Comparison of ENCODE assay signal across 1 cellular context in the genomic region with DNA sequence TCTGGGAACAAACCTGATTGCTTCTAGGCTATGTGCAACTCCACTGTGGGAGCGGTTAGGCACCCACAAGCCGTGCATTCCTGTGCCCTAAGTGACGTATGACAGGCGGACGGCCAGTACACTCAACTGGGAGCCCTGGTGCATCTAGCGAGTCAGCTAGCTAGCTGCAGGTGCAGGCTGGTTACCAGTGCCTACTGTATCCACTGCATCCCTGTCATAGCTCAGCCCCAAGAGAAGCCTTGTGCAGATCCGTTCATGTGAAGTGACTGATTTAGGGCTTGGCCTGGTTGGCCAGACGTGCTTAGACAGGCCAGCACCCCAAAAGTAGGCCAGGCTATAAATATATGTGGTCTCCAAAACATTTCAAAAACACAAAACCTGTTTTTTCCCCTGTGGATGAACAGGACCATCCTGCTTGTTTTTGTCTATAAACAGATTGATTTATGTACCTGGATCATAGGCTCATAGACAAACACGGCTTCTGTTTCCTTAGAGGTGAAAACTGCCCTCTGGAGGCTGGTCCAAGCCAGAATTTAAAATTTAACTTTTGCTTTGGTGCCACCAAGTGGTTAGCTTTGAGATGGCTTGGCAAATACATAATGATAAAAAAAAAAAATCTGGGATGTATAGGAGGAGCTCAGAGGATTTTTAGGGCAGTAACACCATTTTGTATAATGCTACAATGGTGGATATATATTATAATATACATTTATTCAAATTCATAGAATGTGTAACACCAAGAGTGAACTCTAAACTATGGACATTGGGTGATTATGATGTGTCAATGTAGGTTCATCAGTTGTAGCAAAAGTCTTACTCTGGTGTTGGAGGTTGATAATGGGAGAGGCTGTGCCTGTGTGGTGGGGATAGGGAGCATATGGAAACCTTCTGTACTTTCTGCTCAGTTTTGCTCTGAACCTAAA.
A peak's percentile ranks its signal among the peaks of the same experiment; 100 is the strongest.
TF ChIP-seq lines count a peak whose summit lies in the region.

No MANE protein-coding gene starts in this region.

TF ChIP-seq in K562, 482 proteins besides CTCF, POLR2A, EP300 and RAD21 (continued from another document):
- TF ChIP-seq, protein P1, sequence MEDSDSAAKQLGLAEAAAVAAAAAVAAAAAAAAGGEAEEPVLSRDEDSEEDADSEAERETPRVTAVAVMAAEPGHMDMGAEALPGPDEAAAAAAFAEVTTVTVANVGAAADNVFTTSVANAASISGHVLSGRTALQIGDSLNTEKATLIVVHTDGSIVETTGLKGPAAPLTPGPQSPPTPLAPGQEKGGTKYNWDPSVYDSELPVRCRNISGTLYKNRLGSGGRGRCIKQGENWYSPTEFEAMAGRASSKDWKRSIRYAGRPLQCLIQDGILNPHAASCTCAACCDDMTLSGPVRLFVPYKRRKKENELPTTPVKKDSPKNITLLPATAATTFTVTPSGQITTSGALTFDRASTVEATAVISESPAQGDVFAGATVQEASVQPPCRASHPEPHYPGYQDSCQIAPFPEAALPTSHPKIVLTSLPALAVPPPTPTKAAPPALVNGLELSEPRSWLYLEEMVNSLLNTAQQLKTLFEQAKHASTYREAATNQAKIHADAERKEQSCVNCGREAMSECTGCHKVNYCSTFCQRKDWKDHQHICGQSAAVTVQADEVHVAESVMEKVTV (CRISPR knock-in tag; IDR thresholded peaks at IDR 0.05), result peak; percentile 98
- TF ChIP-seq MLLT1 (IDR thresholded peaks at IDR 0.05), result peak in 1 of 2 experiments; percentile 67; a peak in 1 of 4 replicates
- TF ChIP-seq, protein P2, sequence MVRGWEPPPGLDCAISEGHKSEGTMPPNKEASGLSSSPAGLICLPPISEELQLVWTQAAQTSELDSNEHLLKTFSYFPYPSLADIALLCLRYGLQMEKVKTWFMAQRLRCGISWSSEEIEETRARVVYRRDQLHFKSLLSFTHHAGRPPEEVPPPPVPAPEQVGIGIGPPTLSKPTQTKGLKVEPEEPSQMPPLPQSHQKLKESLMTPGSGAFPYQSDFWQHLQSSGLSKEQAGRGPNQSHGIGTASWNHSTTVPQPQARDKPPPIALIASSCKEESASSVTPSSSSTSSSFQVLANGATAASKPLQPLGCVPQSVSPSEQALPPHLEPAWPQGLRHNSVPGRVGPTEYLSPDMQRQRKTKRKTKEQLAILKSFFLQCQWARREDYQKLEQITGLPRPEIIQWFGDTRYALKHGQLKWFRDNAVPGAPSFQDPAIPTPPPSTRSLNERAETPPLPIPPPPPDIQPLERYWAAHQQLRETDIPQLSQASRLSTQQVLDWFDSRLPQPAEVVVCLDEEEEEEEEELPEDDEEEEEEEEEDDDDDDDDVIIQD (CRISPR knock-in tag; IDR thresholded peaks at IDR 0.05), result no peak
- TF ChIP-seq ZNF224 (CRISPR knock-in tag; IDR thresholded peaks at IDR 0.05), result no peak
- TF ChIP-seq JUN (IDR thresholded peaks at IDR 0.05; ENCODE audit: borderline replicate concordance, low read depth, low read length), result 0 out of 2 replicates have a peak, but pooled peaks have one; percentile 6
- TF ChIP-seq JUN (CRISPR knock-in tag; IDR thresholded peaks at IDR 0.05; ENCODE audit: borderline replicate concordance), result no peak
- TF ChIP-seq, protein P3, sequence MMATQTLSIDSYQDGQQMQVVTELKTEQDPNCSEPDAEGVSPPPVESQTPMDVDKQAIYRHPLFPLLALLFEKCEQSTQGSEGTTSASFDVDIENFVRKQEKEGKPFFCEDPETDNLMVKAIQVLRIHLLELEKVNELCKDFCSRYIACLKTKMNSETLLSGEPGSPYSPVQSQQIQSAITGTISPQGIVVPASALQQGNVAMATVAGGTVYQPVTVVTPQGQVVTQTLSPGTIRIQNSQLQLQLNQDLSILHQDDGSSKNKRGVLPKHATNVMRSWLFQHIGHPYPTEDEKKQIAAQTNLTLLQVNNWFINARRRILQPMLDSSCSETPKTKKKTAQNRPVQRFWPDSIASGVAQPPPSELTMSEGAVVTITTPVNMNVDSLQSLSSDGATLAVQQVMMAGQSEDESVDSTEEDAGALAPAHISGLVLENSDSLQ (IDR thresholded peaks at IDR 0.05), result peak; percentile 80
- TF ChIP-seq RCOR1 (IDR thresholded peaks at IDR 0.05; ENCODE audit: borderline replicate concordance in 1 of 2, low read depth in 2 of 2, low read length in 2 of 2), result 0 out of 4 replicates have a peak, but pooled peaks of 1 of the 2 experiments have one; percentile 30
- peak; percentile 93 for TF ChIP-seq MEIS2 (IDR thresholded peaks at IDR 0.05; ENCODE audit: partially characterized antibody)
- no peak for TF ChIP-seq MYBL2 (IDR thresholded peaks at IDR 0.05; ENCODE audit: low read depth)
- no peak for TF ChIP-seq MYBL2 (CRISPR knock-in tag; IDR thresholded peaks at IDR 0.05; ENCODE audit: borderline replicate concordance)
- TF ChIP-seq JUND (IDR thresholded peaks at IDR 0.05; ENCODE audit: borderline replicate concordance, low read depth, low read length), result peak; percentile 39; the same call in 1 of the 2 replicates
- TF ChIP-seq JUND (tag; IDR thresholded peaks at IDR 0.05; ENCODE audit: borderline replicate concordance, low read depth, low read length), result no peak
- peak in 1 of 2 experiments; percentile 65; a peak in 1 of 4 replicates for TF ChIP-seq TBL1XR1 (IDR thresholded peaks at IDR 0.05; ENCODE audit: low read length in 2 of 2)
- no peak for TF ChIP-seq RUNX1 (IDR thresholded peaks at IDR 0.05; ENCODE audit: low read depth)
- peak; percentile 81 for TF ChIP-seq CC2D1A (IDR thresholded peaks at IDR 0.05)
- no peak for TF ChIP-seq RBM39 (optimal IDR thresholded peaks at IDR 0.05; ENCODE audit: low read depth, low read length)
- TF ChIP-seq SMC3 (conservative IDR thresholded peaks at IDR 0.05; ENCODE audit: insufficient read depth, low read depth, low read length), result peak; percentile 87
- TF ChIP-seq ZNF316 (IDR thresholded peaks at IDR 0.05), result no peak
- TF ChIP-seq STAG1 (CRISPR knock-in tag; IDR thresholded peaks at IDR 0.05; ENCODE audit: borderline replicate concordance), result peak; percentile 54; the same call in 1 of the 2 replicates
- TF ChIP-seq, protein P4, sequence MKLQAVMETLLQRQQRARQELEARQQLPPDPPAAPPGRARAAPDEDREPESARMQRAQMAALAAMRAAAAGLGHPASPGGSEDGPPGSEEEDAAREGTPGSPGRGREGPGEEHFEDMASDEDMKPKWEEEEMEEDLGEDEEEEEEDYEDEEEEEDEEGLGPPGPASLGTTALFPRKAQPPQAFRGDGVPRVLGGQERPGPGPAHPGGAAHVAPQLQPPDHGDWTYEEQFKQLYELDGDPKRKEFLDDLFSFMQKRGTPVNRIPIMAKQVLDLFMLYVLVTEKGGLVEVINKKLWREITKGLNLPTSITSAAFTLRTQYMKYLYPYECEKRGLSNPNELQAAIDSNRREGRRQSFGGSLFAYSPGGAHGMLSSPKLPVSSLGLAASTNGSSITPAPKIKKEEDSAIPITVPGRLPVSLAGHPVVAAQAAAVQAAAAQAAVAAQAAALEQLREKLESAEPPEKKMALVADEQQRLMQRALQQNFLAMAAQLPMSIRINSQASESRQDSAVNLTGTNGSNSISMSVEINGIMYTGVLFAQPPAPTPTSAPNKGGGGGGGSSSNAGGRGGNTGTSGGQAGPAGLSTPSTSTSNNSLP (IDR thresholded peaks at IDR 0.05; ENCODE audit: borderline replicate concordance, low read depth, low read length), result peak; percentile 68
- TF ChIP-seq BRF1 (IDR thresholded peaks at IDR 0.05; ENCODE audit: borderline replicate concordance, extremely low read depth, insufficient read length), result no peak
- TF ChIP-seq, protein P5, sequence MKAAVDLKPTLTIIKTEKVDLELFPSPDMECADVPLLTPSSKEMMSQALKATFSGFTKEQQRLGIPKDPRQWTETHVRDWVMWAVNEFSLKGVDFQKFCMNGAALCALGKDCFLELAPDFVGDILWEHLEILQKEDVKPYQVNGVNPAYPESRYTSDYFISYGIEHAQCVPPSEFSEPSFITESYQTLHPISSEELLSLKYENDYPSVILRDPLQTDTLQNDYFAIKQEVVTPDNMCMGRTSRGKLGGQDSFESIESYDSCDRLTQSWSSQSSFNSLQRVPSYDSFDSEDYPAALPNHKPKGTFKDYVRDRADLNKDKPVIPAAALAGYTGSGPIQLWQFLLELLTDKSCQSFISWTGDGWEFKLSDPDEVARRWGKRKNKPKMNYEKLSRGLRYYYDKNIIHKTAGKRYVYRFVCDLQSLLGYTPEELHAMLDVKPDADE (conservative IDR thresholded peaks at IDR 0.05; ENCODE audit: control insufficient read depth, low read depth, low read length), result no peak
- TF ChIP-seq ZNF384 (IDR thresholded peaks at IDR 0.05; ENCODE audit: low read depth, low read length), result peak; percentile 92
